ENCODE assay signal across 8 cellular contexts in the genomic region with DNA sequence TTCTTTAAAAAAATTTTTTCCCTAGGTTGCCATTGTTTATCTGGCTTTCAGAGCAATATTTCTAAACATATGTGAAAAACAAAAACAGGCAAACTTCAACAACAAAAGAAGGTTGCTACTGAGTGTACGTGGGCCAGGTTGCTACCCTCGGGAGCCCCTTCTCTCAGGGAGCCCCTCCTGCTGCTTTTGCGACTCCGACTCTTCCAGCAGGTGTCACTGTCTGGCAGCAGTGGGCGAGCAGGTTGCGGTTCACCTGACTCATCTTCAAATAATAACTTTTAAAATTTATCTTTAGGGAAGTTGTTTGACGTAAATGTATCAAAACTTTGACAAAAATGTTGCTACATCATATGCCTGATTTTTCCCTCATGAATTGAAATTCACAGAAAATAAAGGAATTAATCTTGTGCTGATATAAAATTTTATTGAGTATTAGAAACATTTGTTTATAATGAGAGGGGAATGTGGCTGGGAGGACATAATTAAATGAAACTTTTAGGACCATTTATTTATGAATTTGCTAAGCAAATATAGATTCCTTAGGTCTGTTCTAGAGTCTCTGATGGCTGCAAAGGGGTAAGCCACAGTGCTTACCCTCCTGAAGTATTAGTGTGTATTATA.
DNase-seq lines count a peak whose midpoint lies in the region; ATAC-seq and TF ChIP-seq lines count a peak whose summit lies in the region.

No MANE protein-coding gene starts in this region.

- H4K20me1 ChIP-seq in hepatocyte (ENCODE audit: insufficient read depth, poor library complexity, severe bottlenecking): no peaks in the 10 kb centered on the region

- no peaks in the 10 kb centered on the region for H3K9me3 Mint-ChIP-seq in CD14-positive monocyte
- no peaks in the 10 kb centered on the region for H3K9me3 Mint-ChIP-seq in activated CD8-positive, alpha-beta T cell treated with anti-CD3 and anti-CD28 coated beads, Interleukin-2, amount 10 ng/mL, durations not matched to agents 7 days and 5 days (ENCODE audit: insufficient read depth)

- H3K79me2 ChIP-seq in hepatocyte: no peaks in the 10 kb centered on the region

- no peak overlapping the region for H3K4me2 ChIP-seq in hepatocyte

- TF ChIP-seq CTCF in CD14-positive monocyte (IDR thresholded peaks at IDR 0.05) (peak; percentile 62), hepatocyte (IDR thresholded peaks at IDR 0.05; ENCODE audit: poor library complexity) (peak; percentile 76), ascending aorta (IDR thresholded peaks at IDR 0.05) (peak in 1 of 3 experiments; percentile 30)

- peaks cover 4 to 11% of the 10 kb centered on the region in 2 donors for H3K36me3 Mint-ChIP-seq in CD14-positive monocyte
- peaks cover 9% of the 10 kb centered on the region for H3K36me3 Mint-ChIP-seq in activated CD8-positive, alpha-beta T cell treated with anti-CD3 and anti-CD28 coated beads, Interleukin-2, amount 10 ng/mL, durations not matched to agents 7 days and 5 days (ENCODE audit: low read depth)

- peak; percentile 51 for DNase-seq in CD14-positive monocyte (ENCODE audit: low spot score)
- DNase-seq in HT1080 (ENCODE audit: low read depth): peak; percentile 14
- DNase-seq in activated CD8-positive, alpha-beta T cell treated with anti-CD3 and anti-CD28 coated beads, Interleukin-2, amount 10 ng/mL, durations not matched to agents 7 days and 5 days: peak; percentile 55
- peak; percentile 52 for DNase-seq in hepatocyte (ENCODE audit: low spot score)
- DNase-seq in stimulated activated CD8-positive, alpha-beta memory T cell treated with anti-CD3 and anti-CD28 coated beads, Interleukin-4, amount 100 ng/mL, for 24 hours (ENCODE audit: low read depth): peak; percentile 16
- no peak for DNase-seq in NCI-H2029 (lab: John Stamatoyannopoulos, UW)
- DNase-seq in ascending aorta (ENCODE audit: low spot score in 2 of 2): no peak

- H3K27me3 ChIP-seq in hepatocyte (no peaks in the 10 kb centered on the region), ascending aorta (no peaks in the 10 kb centered on the region)

- H3K4me3 Mint-ChIP-seq in CD14-positive monocyte: no peak overlapping the region
- no peak overlapping the region for H3K4me3 Mint-ChIP-seq in activated CD8-positive, alpha-beta T cell treated with anti-CD3 and anti-CD28 coated beads, Interleukin-2, amount 10 ng/mL, durations not matched to agents 7 days and 5 days

- H3K9me2 ChIP-seq in hepatocyte (replicated peaks; ENCODE audit: insufficient read depth): no peaks in the 10 kb centered on the region

- H3K9me3 ChIP-seq in hepatocyte (ENCODE audit: low read depth) (no peaks in the 10 kb centered on the region), ascending aorta (no peaks in the 10 kb centered on the region)

- H3K4me3 ChIP-seq in hepatocyte: no peak overlapping the region
- no peak overlapping the region for H3K4me3 ChIP-seq in ascending aorta

- peak; percentile 58 for ATAC-seq in activated CD8-positive, alpha-beta T cell treated with anti-CD3 and anti-CD28 coated beads, Interleukin-2, amount 10 ng/mL, durations not matched to agents 7 days and 5 days
- no peak for ATAC-seq in HG02852 (IDR thresholded peaks at IDR 0.05; ENCODE audit: unreplicated experiment)

- intact Hi-C loops in CD14-positive monocyte (cut with micrococcal nuclease) (loop anchor here in 1 of 2 donors (5.0 kb wide), 1 partner anchor 141 kb away; the partner anchor contains the start of gene EDN1), ascending aorta (cut with DNase I) (no loop called here)

- H3K36me3 ChIP-seq in hepatocyte (replicated peaks; ENCODE audit: insufficient read depth, low read depth) (no peaks in the 10 kb centered on the region), ascending aorta (no peaks in the 10 kb centered on the region)

- CTCF ChIA-PET in activated CD8-positive, alpha-beta T cell treated with anti-CD3 and anti-CD28 coated beads, Interleukin-2, amount 10 ng/mL, durations not matched to agents 7 days and 5 days (lab: Charles Lee): interaction anchor here (1.1 to 2.9 kb wide), 2 partner anchors 83 to 495 kb away, joined by 3 to 9 read pairs; no protein-coding TSS in a partner anchor

- 49% methylated on average over 7 of the region's 7 CpGs for WGBS in hepatocyte (ENCODE audit: low lambda C conversion rate, missing lambda C conversion rate)

- H3K27ac ChIP-seq in hepatocyte (no peak overlapping the region), ascending aorta (no peak overlapping the region)

- H2AFZ ChIP-seq in hepatocyte: no peak overlapping the region

- no peaks in the 10 kb centered on the region for H3K4me1 Mint-ChIP-seq in CD14-positive monocyte
- peaks cover 20% of the 10 kb centered on the region for H3K4me1 Mint-ChIP-seq in activated CD8-positive, alpha-beta T cell treated with anti-CD3 and anti-CD28 coated beads, Interleukin-2, amount 10 ng/mL, durations not matched to agents 7 days and 5 days (ENCODE audit: low read depth)

- H3K27me3 Mint-ChIP-seq in CD14-positive monocyte (ENCODE audit: low read depth in 3 of 3): peaks cover 0 to 1% (median 0%) of the 10 kb centered on the region in 3 donors
- H3K27me3 Mint-ChIP-seq in activated CD8-positive, alpha-beta T cell treated with anti-CD3 and anti-CD28 coated beads, Interleukin-2, amount 10 ng/mL, durations not matched to agents 7 days and 5 days (ENCODE audit: low read depth): no peaks in the 10 kb centered on the region

- POLR2A ChIA-PET in activated CD8-positive, alpha-beta T cell treated with anti-CD3 and anti-CD28 coated beads, Interleukin-2, amount 10 ng/mL, durations not matched to agents 7 days and 5 days (lab: Charles Lee): no interaction called here

- no peak overlapping the region for H3K27ac Mint-ChIP-seq in CD14-positive monocyte
- no peak overlapping the region for H3K27ac Mint-ChIP-seq in activated CD8-positive, alpha-beta T cell treated with anti-CD3 and anti-CD28 coated beads, Interleukin-2, amount 10 ng/mL, durations not matched to agents 7 days and 5 days

- no peaks in the 10 kb centered on the region for H3K4me1 ChIP-seq in hepatocyte (ENCODE audit: insufficient read depth)
- H3K4me1 ChIP-seq in ascending aorta: no peaks in the 10 kb centered on the region

Comparison
In these comparisons a context has a peak if more than half of its experiments do, and no peak if none do; other contexts are left out.
1. DNase-seq: peak in CD14-positive monocyte (single experiment), HT1080 (single experiment), activated CD8-positive, alpha-beta T cell treated with anti-CD3 and anti-CD28 coated beads, Interleukin-2, amount 10 ng/mL, durations not matched to agents 7 days and 5 days (single experiment), hepatocyte (single experiment) and stimulated activated CD8-positive, alpha-beta memory T cell treated with anti-CD3 and anti-CD28 coated beads, Interleukin-4, amount 100 ng/mL, for 24 hours (single experiment); none in NCI-H2029 (single experiment) and ascending aorta (0 of 2).